Comparison of ENCODE assay signal across 9 cellular contexts in genomic region chr17:57534863-57535651, GRCh38.
DNase-seq lines count a peak whose midpoint lies in the region; ATAC-seq and TF ChIP-seq lines count a peak whose summit lies in the region.
"Had no signal": no experiment of that assay in that cellular context is flagged by ENCODE, and none has a peak within 500 bp of the region (broad histone marks: within the 10 kb centered on the region; RNA-seq: fewer than 3 reads in every experiment).

No MANE protein-coding gene starts in this region.

- TF ChIP-seq RAD21 in SK-N-SH (IDR thresholded peaks at IDR 0.05; ENCODE audit: low read length): 0 out of 2 replicates have a peak, but pooled peaks have one; percentile 23

- CTCF ChIA-PET in SK-N-SH (lab: Yijun Ruan, JAX): interaction anchor here (0.8 to 2.8 kb wide), 5 partner anchors 11 to 248 kb away, joined by 3 to 14 read pairs (median 3); no protein-coding TSS in a partner anchor

- no peak overlapping the region for H3K4me2 ChIP-seq in SK-N-SH

- WGBS in SK-N-SH (ENCODE audit: low lambda C conversion rate): 72% methylated on average over 6 of the region's 6 CpGs
- WGBS in spleen, 5 donors: 67 to 87% (median 77%) methylated on average over 5 to 6 of the region's 6 CpGs

- H3F3A ChIP-seq in SK-N-SH (replicated peaks; ENCODE audit: insufficient read depth): no peaks in the 10 kb centered on the region

- H3K4me1 ChIP-seq in SK-N-SH (ENCODE audit: control insufficient read depth in 1 of 2, insufficient read depth in 2 of 2, low read depth in 1 of 2, low read length in 1 of 2): peaks cover 38 to 97% of the 10 kb centered on the region in 2 experiments
- H3K4me1 ChIP-seq in spleen: peaks cover 7 to 90% (median 52%) of the 10 kb centered on the region in 6 donors

- ATAC-seq in GM19467 (IDR thresholded peaks at IDR 0.05; ENCODE audit: unreplicated experiment): no peak
- no peak for ATAC-seq in GM18873 (IDR thresholded peaks at IDR 0.05; ENCODE audit: low FRiP score, unreplicated experiment)

- H2AFZ ChIP-seq in SK-N-SH (ENCODE audit: low read depth): no peak overlapping the region

- no peaks in the 10 kb centered on the region for H4K20me1 ChIP-seq in SK-N-SH (ENCODE audit: insufficient read depth)

- H3K27ac ChIP-seq in SK-N-SH (ENCODE audit: low read depth in 2 of 2, low read length in 1 of 2) (peak overlapping the region in 1 of 2 experiments; percentile 100; a peak in 2 of 4 replicates), spleen (peak overlapping the region in 3 of 8 donors; percentile 2 to 33 (median 15))

- H3K79me2 ChIP-seq in SK-N-SH (ENCODE audit: insufficient read depth): no peaks in the 10 kb centered on the region

- TF ChIP-seq POLR2A in spleen (IDR thresholded peaks at IDR 0.05): no peak

- H3K9me2 ChIP-seq in SK-N-SH: no peaks in the 10 kb centered on the region

- intact Hi-C loops in spleen (cut with DNase I; ENCODE audit: low total_unique reads): no loop called here

- H3K36me3 ChIP-seq in SK-N-SH (replicated peaks in 1 of 2; ENCODE audit: control insufficient read depth in 1 of 2, insufficient read depth in 2 of 2, low read length in 1 of 2): no peaks in the 10 kb centered on the region
- H3K36me3 ChIP-seq in spleen: peaks cover 0 to 5% (median 0%) of the 10 kb centered on the region in 6 donors

- peak; percentile 82 for DNase-seq in DMS79 treated with DMSO at 0.1 percent for 48 hours (lab: John Stamatoyannopoulos, UW)
- peak; percentile 71 for DNase-seq in NCI-H1436 (lab: John Stamatoyannopoulos, UW)
- peak; percentile 71 for DNase-seq in SK-N-SH
- DNase-seq in myocyte (ENCODE audit: low read depth): peak; percentile 74
- DNase-seq in dedifferentiated amniotic fluid mesenchymal stem cell (ENCODE audit: extremely low spot score): no peak
- DNase-seq in spleen: no peak
- DNase-seq: effector CD8-positive, alpha-beta T cell had no signal

- no peaks in the 10 kb centered on the region for H3K9me3 ChIP-seq in SK-N-SH
- H3K9me3 ChIP-seq in spleen: no peaks in the 10 kb centered on the region

- H3K4me3 ChIP-seq in SK-N-SH (ENCODE audit: low read depth in 2 of 2, low read length in 1 of 2) (no peak overlapping the region), spleen (no peak overlapping the region)

- POLR2A ChIA-PET in SK-N-SH (lab: Yijun Ruan, JAX): interaction anchor here (1.0 to 3.0 kb wide), 5 partner anchors 9 to 117 kb away, joined by 3 to 15 read pairs (median 4); no protein-coding TSS in a partner anchor

- no peak overlapping the region for H3K9ac ChIP-seq in SK-N-SH

- TF ChIP-seq CTCF in SK-N-SH (IDR thresholded peaks at IDR 0.05) (no peak), spleen (IDR thresholded peaks at IDR 0.05 in 8 of 11, conservative IDR thresholded peaks at IDR 0.05 in 3 of 11) (no peak)

- TF ChIP-seq EP300 in SK-N-SH (IDR thresholded peaks at IDR 0.05; ENCODE audit: borderline replicate concordance in 1 of 2, low read depth in 1 of 2, low read length in 1 of 2): peak in 1 of 2 experiments; percentile 88; a peak in 2 of 4 replicates

- H3K27me3 ChIP-seq in SK-N-SH (ENCODE audit: insufficient read depth) (no peaks in the 10 kb centered on the region), spleen (replicated peaks in 1 of 7) (no peaks in the 10 kb centered on the region)

TF ChIP-seq in SK-N-SH, 30 proteins besides CTCF, POLR2A, EP300 and RAD21 (continues in another document):
- TF ChIP-seq NRF1 (IDR thresholded peaks at IDR 0.05; ENCODE audit: low read depth, low read length) (no peak), ZBTB33 (IDR thresholded peaks at IDR 0.05; ENCODE audit: borderline replicate concordance, low read depth) (no peak), EZH2phosphoT487 (IDR thresholded peaks at IDR 0.05; ENCODE audit: borderline replicate concordance, low read depth) (no peak), GATA2 (CRISPR knock-in tag; IDR thresholded peaks at IDR 0.05) (peak; percentile 55), RXRA (IDR thresholded peaks at IDR 0.05; ENCODE audit: borderline replicate concordance, low read depth) (no peak), FOXJ3 (CRISPR knock-in tag; IDR thresholded peaks at IDR 0.05) (peak; percentile 71), POLR2AphosphoS5 (IDR thresholded peaks at IDR 0.05; ENCODE audit: low read depth, low read length) (0 out of 2 replicates have a peak, but pooled peaks have one; percentile 30), USF2 (IDR thresholded peaks at IDR 0.05; ENCODE audit: borderline replicate concordance, low read depth, low read length) (no peak), YY1 (IDR thresholded peaks at IDR 0.05; ENCODE audit: low read depth) (no peak), ELF1 (IDR thresholded peaks at IDR 0.05) (no peak), RCOR1 (IDR thresholded peaks at IDR 0.05; ENCODE audit: low read length) (peak; percentile 82), GABPA (IDR thresholded peaks at IDR 0.05; ENCODE audit: low read depth) (no peak), MEF2A (IDR thresholded peaks at IDR 0.05; ENCODE audit: borderline replicate concordance, low read depth) (no peak), NFIC (IDR thresholded peaks at IDR 0.05; ENCODE audit: borderline replicate concordance) (peak; percentile 73), TAF1 (IDR thresholded peaks at IDR 0.05; ENCODE audit: borderline replicate concordance, low read depth, low read length) (no peak), TEAD4 (IDR thresholded peaks at IDR 0.05; ENCODE audit: borderline replicate concordance, insufficient read depth) (no peak), MXI1 (IDR thresholded peaks at IDR 0.05; ENCODE audit: low read depth, low read length) (peak; percentile 48; the same call in 1 of the 2 replicates)
- TF ChIP-seq, protein P1, sequence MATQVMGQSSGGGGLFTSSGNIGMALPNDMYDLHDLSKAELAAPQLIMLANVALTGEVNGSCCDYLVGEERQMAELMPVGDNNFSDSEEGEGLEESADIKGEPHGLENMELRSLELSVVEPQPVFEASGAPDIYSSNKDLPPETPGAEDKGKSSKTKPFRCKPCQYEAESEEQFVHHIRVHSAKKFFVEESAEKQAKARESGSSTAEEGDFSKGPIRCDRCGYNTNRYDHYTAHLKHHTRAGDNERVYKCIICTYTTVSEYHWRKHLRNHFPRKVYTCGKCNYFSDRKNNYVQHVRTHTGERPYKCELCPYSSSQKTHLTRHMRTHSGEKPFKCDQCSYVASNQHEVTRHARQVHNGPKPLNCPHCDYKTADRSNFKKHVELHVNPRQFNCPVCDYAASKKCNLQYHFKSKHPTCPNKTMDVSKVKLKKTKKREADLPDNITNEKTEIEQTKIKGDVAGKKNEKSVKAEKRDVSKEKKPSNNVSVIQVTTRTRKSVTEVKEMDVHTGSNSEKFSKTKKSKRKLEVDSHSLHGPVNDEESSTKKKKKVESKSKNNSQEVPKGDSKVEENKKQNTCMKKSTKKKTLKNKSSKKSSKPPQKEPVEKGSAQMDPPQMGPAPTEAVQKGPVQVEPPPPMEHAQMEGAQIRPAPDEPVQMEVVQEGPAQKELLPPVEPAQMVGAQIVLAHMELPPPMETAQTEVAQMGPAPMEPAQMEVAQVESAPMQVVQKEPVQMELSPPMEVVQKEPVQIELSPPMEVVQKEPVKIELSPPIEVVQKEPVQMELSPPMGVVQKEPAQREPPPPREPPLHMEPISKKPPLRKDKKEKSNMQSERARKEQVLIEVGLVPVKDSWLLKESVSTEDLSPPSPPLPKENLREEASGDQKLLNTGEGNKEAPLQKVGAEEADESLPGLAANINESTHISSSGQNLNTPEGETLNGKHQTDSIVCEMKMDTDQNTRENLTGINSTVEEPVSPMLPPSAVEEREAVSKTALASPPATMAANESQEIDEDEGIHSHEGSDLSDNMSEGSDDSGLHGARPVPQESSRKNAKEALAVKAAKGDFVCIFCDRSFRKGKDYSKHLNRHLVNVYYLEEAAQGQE (IDR thresholded peaks at IDR 0.05; ENCODE audit: low read depth, low read length): no peak
- TF ChIP-seq, protein P2, sequence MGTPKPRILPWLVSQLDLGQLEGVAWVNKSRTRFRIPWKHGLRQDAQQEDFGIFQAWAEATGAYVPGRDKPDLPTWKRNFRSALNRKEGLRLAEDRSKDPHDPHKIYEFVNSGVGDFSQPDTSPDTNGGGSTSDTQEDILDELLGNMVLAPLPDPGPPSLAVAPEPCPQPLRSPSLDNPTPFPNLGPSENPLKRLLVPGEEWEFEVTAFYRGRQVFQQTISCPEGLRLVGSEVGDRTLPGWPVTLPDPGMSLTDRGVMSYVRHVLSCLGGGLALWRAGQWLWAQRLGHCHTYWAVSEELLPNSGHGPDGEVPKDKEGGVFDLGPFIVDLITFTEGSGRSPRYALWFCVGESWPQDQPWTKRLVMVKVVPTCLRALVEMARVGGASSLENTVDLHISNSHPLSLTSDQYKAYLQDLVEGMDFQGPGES (IDR thresholded peaks at IDR 0.05; ENCODE audit: low read depth, low read length): no peak
- TF ChIP-seq, protein P3, sequence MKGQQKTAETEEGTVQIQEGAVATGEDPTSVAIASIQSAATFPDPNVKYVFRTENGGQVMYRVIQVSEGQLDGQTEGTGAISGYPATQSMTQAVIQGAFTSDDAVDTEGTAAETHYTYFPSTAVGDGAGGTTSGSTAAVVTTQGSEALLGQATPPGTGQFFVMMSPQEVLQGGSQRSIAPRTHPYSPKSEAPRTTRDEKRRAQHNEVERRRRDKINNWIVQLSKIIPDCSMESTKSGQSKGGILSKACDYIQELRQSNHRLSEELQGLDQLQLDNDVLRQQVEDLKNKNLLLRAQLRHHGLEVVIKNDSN (IDR thresholded peaks at IDR 0.05; ENCODE audit: borderline replicate concordance, low read depth): no peak

Comparison
In these comparisons a context has a peak if more than half of its experiments do, and no peak if none do; other contexts are left out.
1. DNase-seq: peak in DMS79 treated with DMSO at 0.1 percent for 48 hours (single experiment), NCI-H1436 (single experiment), SK-N-SH (single experiment) and myocyte (single experiment); none in dedifferentiated amniotic fluid mesenchymal stem cell (single experiment) and spleen (single experiment).